11 cellular contexts compared by ENCODE assay signal in the genomic region with DNA sequence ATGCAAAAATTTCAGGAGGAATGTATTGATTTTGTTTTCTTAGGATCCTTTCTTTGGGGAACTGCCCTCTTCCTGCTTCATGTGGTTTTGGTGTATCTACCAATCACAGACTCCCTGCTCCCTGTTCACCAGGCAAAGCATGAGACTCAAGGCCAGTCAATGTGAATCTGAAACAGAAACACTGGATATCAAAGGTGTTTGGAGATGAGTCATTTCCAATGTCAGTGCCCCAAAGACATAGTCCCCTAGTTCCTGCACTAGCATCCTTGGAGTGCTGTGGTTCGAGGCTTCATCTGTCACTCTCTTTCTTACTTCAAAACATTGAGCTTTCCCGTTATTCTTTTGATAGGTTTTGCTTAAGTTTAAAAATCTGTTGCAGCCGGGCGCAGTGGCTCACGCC. TPM values are rescaled to one million over a fixed set of nuclear protein-coding genes. Genes with fewer than 3 reads are reported as not detected.
DNase-seq lines count a peak whose midpoint lies in the region; ATAC-seq and TF ChIP-seq lines count a peak whose summit lies in the region.
"Had no signal": no experiment of that assay in that cellular context is flagged by ENCODE, and none has a peak within 500 bp of the region (broad histone marks: within the 10 kb centered on the region; RNA-seq: fewer than 3 reads in every experiment).

No MANE protein-coding gene starts in this region.

- ATAC-seq in activated CD4-positive, CD25-positive, alpha-beta regulatory T cell treated with anti-CD3 and anti-CD28 coated beads, Interleukin-2, amount 50 U/mL, for 24 hours = peak; percentile 64 to 81
- ATAC-seq in GM21529 (IDR thresholded peaks at IDR 0.05; ENCODE audit: unreplicated experiment) = peak; percentile 95
- ATAC-seq in HG03354 (IDR thresholded peaks at IDR 0.05; ENCODE audit: poor library complexity, severe bottlenecking, unreplicated experiment) = peak; percentile 94
- peak; percentile 30 for ATAC-seq in left colon

- H3K4me1 Mint-ChIP-seq in glutamatergic neuron (ENCODE audit: low read depth, unreplicated experiment) = no peaks in the 10 kb centered on the region

- H3K4me3 Mint-ChIP-seq in glutamatergic neuron (ENCODE audit: unreplicated experiment) = no peak overlapping the region

- no peaks in the 10 kb centered on the region for H3K36me3 Mint-ChIP-seq in glutamatergic neuron (ENCODE audit: unreplicated experiment)

- intact Hi-C loops in left colon (cut with DNase I, micrococcal nuclease) = no loop called here
- intact Hi-C loops in cardiac septum (cut with DNase I) = no loop called here

- H3K27me3 Mint-ChIP-seq in glutamatergic neuron (ENCODE audit: unreplicated experiment) = no peaks in the 10 kb centered on the region

- DNase-seq in activated CD4-positive, CD25-positive, alpha-beta regulatory T cell (lab: John Stamatoyannopoulos, UW) = no peak
- DNase-seq in left colon (no peak), pons (ENCODE audit: low spot score) (no peak), cardiac septum (ENCODE audit: low spot score) (no peak), glutamatergic neuron (no peak)
- DNase-seq: activated effector memory CD4-positive, alpha-beta T cell treated with Interleukin-2 at 50 U/mL for 16 hours; NCI-H187 treated with DMSO at 0.1 percent for 48 hours; pancreas had no signal

- no peaks in the 10 kb centered on the region for H3K9me3 Mint-ChIP-seq in glutamatergic neuron (ENCODE audit: unreplicated experiment)

- no peak overlapping the region for H3K27ac Mint-ChIP-seq in glutamatergic neuron (ENCODE audit: unreplicated experiment)

- no peak for TF ChIP-seq CTCF in glutamatergic neuron (IDR thresholded peaks at IDR 0.05; ENCODE audit: partially characterized antibody, unreplicated experiment)

RNA-seq across cellular contexts. Expression of a gene that starts 8.1 kb away (rescaled TPM):
- under 1 TPM in 1 of 2 donors, not detected in 1; 0.12 TPM for total RNA-seq in left colon
- not detected for total RNA-seq in cardiac septum
- not detected for total RNA-seq in glutamatergic neuron (ENCODE audit: unreplicated experiment)
- total RNA-seq: pancreas had no signal

RNA-seq across cellular contexts. Expression of a gene that starts 53.0 kb away (rescaled TPM):
- total RNA-seq in left colon = 10 to 100 TPM; 31.9 to 35.0 TPM
- total RNA-seq in cardiac septum = 58.4 TPM
- total RNA-seq in glutamatergic neuron (ENCODE audit: unreplicated experiment) = 65.5 TPM

Comparison
In these comparisons a context has a peak if more than half of its experiments do, and no peak if none do; other contexts are left out.
1. ATAC-seq: peak in every context shown above with its lines; median percentile 95 in GM21529; 94 in HG03354; 72 in activated CD4-positive, CD25-positive, alpha-beta regulatory T cell treated with anti-CD3 and anti-CD28 coated beads, Interleukin-2, amount 50 U/mL, for 24 hours; 30 in left colon.